ENCODE assay signal across 10 cellular contexts in genomic region chr13:106104281-106104901, GRCh38.
DNase-seq lines count a peak whose midpoint lies in the region; ATAC-seq and TF ChIP-seq lines count a peak whose summit lies in the region.
"Had no signal": no experiment of that assay in that cellular context is flagged by ENCODE, and none has a peak within 500 bp of the region (broad histone marks: within the 10 kb centered on the region; RNA-seq: fewer than 3 reads in every experiment).

No MANE protein-coding gene starts in this region.

- H3K9ac ChIP-seq in Karpas-422 (ENCODE audit: low read length): no peak overlapping the region

- no peaks in the 10 kb centered on the region for H3K27me3 ChIP-seq in Karpas-422 (ENCODE audit: low read length)

- H3K27ac ChIP-seq in Karpas-422 (ENCODE audit: low read length): no peak overlapping the region

- H3K4me2 ChIP-seq in Karpas-422 (ENCODE audit: low read depth, low read length, poor library complexity, severe bottlenecking): no peak overlapping the region

- no peak overlapping the region for H2AFZ ChIP-seq in Karpas-422 (ENCODE audit: low read length)

- peak; percentile 41 for DNase-seq in HPDE6-E6E7 (ENCODE audit: extremely low spot score)
- peak; percentile 47 for DNase-seq in SW480 (ENCODE audit: low spot score)
- peak; percentile 85 for DNase-seq in fibroblast of pulmonary artery (ENCODE audit: low read depth)
- DNase-seq in stromal cell of bone marrow (ENCODE audit: low read depth): peak; percentile 79
- no peak for DNase-seq in NCI-H2081 (lab: John Stamatoyannopoulos, UW)
- no peak for DNase-seq in anterior cingulate cortex (lab: John Stamatoyannopoulos, UW)
- no peak for DNase-seq in Karpas-422
- DNase-seq: activated CD4-positive, alpha-beta T cell treated with anti-CD3 and anti-CD28 coated beads for 1 hour; substantia nigra had no signal

- peaks cover 6% of the 10 kb centered on the region for H3K9me3 ChIP-seq in Karpas-422 (ENCODE audit: low read length)

- no peaks in the 10 kb centered on the region for H3K4me1 ChIP-seq in Karpas-422 (ENCODE audit: low read length)

- no peak for ATAC-seq in GM18519 (IDR thresholded peaks at IDR 0.05; ENCODE audit: low FRiP score, unreplicated experiment)

- H4K20me1 ChIP-seq in Karpas-422 (ENCODE audit: insufficient read depth, low read depth, low read length): no peaks in the 10 kb centered on the region

- H3K36me3 ChIP-seq in Karpas-422 (ENCODE audit: insufficient read depth, low read length): no peaks in the 10 kb centered on the region

- no peaks in the 10 kb centered on the region for H3K9me2 ChIP-seq in Karpas-422 (replicated peaks; ENCODE audit: insufficient read depth, low read length)

- no peak for TF ChIP-seq CTCF in fibroblast of pulmonary artery (IDR thresholded peaks at IDR 0.05; ENCODE audit: low read length, missing control alignments)

- H3K4me3 ChIP-seq in fibroblast of pulmonary artery (replicated peaks; ENCODE audit: low read depth, low read length) (no peak overlapping the region), Karpas-422 (ENCODE audit: low read length) (no peak overlapping the region)

- no peaks in the 10 kb centered on the region for H3K79me2 ChIP-seq in Karpas-422 (ENCODE audit: low read length)

Comparison
In these comparisons a context has a peak if more than half of its experiments do, and no peak if none do; other contexts are left out.
1. DNase-seq: peak in HPDE6-E6E7 (single experiment), SW480 (single experiment), fibroblast of pulmonary artery (single experiment) and stromal cell of bone marrow (single experiment); none in NCI-H2081 (0 of 2), anterior cingulate cortex (0 of 58) and Karpas-422 (single experiment).